8 cellular contexts compared by ENCODE assay signal in genomic region chr3:183636221-183637105, GRCh38. TPM values are rescaled to one million over a fixed set of nuclear protein-coding genes. Genes with fewer than 3 reads are reported as not detected.
DNase-seq lines count a peak whose midpoint lies in the region; ATAC-seq and TF ChIP-seq lines count a peak whose summit lies in the region.

No MANE protein-coding gene starts in this region.

- TF ChIP-seq EP300 in SK-N-SH (IDR thresholded peaks at IDR 0.05; ENCODE audit: borderline replicate concordance in 1 of 2, low read depth in 1 of 2, low read length in 1 of 2) = no peak
- TF ChIP-seq EP300 in suprapubic skin (IDR thresholded peaks at IDR 0.05) = no peak

- peak in 1 of 2 donors; percentile 27 for TF ChIP-seq POLR2A in suprapubic skin (IDR thresholded peaks at IDR 0.05)

- H2AFZ ChIP-seq in SK-N-SH (ENCODE audit: low read depth) = peak overlapping the region; percentile 100

- peak overlapping the region; percentile 95 for H3K4me2 ChIP-seq in SK-N-SH

- H3K79me2 ChIP-seq in SK-N-SH (ENCODE audit: insufficient read depth) = peaks cover 19% of the 10 kb centered on the region

- no peaks in the 10 kb centered on the region for H3K9me3 ChIP-seq in SK-N-SH
- H3K9me3 ChIP-seq in suprapubic skin = no peaks in the 10 kb centered on the region

- TF ChIP-seq CTCF in GM10248 (IDR thresholded peaks at IDR 0.05; ENCODE audit: control extremely low read depth, extremely low read depth, low read depth, missing control alignments) (no peak), SK-N-SH (IDR thresholded peaks at IDR 0.05) (no peak), suprapubic skin (IDR thresholded peaks at IDR 0.05) (no peak)

- peaks cover 3 to 13% of the 10 kb centered on the region in 2 donors for H3K36me3 Mint-ChIP-seq in activated naive CD4-positive, alpha-beta T cell treated with anti-CD3 and anti-CD28 coated beads, Interleukin-2, amount 50 U/mL, for 72 hours

- no peaks in the 10 kb centered on the region for H3F3A ChIP-seq in SK-N-SH (replicated peaks; ENCODE audit: insufficient read depth)

- H3K4me3 ChIP-seq in SK-N-SH (ENCODE audit: low read depth in 2 of 2, low read length in 1 of 2) = peak overlapping the region; percentile 78 to 96
- H3K4me3 ChIP-seq in suprapubic skin = peak overlapping the region; percentile 100

- H3K9me3 Mint-ChIP-seq in activated naive CD4-positive, alpha-beta T cell treated with anti-CD3 and anti-CD28 coated beads, Interleukin-2, amount 50 U/mL, for 72 hours = no peaks in the 10 kb centered on the region

- WGBS in SK-N-SH (ENCODE audit: low lambda C conversion rate) = 3% methylated on average over 12 of the region's 84 CpGs
- WGBS in suprapubic skin = under 1% methylated on average over 58 of the region's 84 CpGs

- H3K27me3 ChIP-seq in SK-N-SH (ENCODE audit: insufficient read depth) (no peaks in the 10 kb centered on the region), suprapubic skin (no peaks in the 10 kb centered on the region)

- no peaks in the 10 kb centered on the region; the same call in 1 of the 2 replicates for H4K20me1 ChIP-seq in SK-N-SH (ENCODE audit: insufficient read depth)

- H3K4me1 ChIP-seq in SK-N-SH (ENCODE audit: control insufficient read depth in 1 of 2, insufficient read depth in 2 of 2, low read depth in 1 of 2, low read length in 1 of 2) (no peaks in the 10 kb centered on the region; a peak in 2 of 4 replicates), suprapubic skin (peaks cover 18% of the 10 kb centered on the region)

- H3K27ac Mint-ChIP-seq in activated naive CD4-positive, alpha-beta T cell treated with anti-CD3 and anti-CD28 coated beads, Interleukin-2, amount 50 U/mL, for 72 hours = peak overlapping the region; percentile 91 to 93

- H3K36me3 ChIP-seq in SK-N-SH (replicated peaks in 1 of 2; ENCODE audit: control insufficient read depth in 1 of 2, insufficient read depth in 2 of 2, low read length in 1 of 2) (no peaks in the 10 kb centered on the region), suprapubic skin (no peaks in the 10 kb centered on the region)

- peak; percentile 12 for TF ChIP-seq RAD21 in SK-N-SH (IDR thresholded peaks at IDR 0.05; ENCODE audit: low read length)

- H3K27ac ChIP-seq in SK-N-SH (ENCODE audit: low read depth in 2 of 2, low read length in 1 of 2) = peak overlapping the region; percentile 76 to 83
- peak overlapping the region; percentile 100 for H3K27ac ChIP-seq in suprapubic skin

- H3K9ac ChIP-seq in SK-N-SH = peak overlapping the region; percentile 88

- H3K9me2 ChIP-seq in SK-N-SH = no peaks in the 10 kb centered on the region

- peak; percentile 90 for DNase-seq in GM10248 (ENCODE audit: extremely low spot score)
- DNase-seq in NCI-H1092 (lab: John Stamatoyannopoulos, UW) = peak; percentile 97
- peak; percentile 92 for DNase-seq in SK-N-SH
- DNase-seq in activated naive CD4-positive, alpha-beta T cell treated with anti-CD3 and anti-CD28 coated beads, Interleukin-2, amount 50 U/mL, for 72 hours (ENCODE audit: low spot score in 2 of 2) = peak; percentile 88 to 93
- peak; percentile 57 for DNase-seq in glomerular endothelial cell (ENCODE audit: extremely low read depth, low read depth, low spot score)
- DNase-seq in nucleus accumbens (lab: John Stamatoyannopoulos, UW) = peak; percentile 63 to 97 (median 93)
- DNase-seq in suprapubic skin (ENCODE audit: low spot score in 2 of 2) = peak; percentile 94 to 97

- CTCF ChIA-PET in GM10248 (lab: Yijun Ruan, JAX) = interaction anchor here (0.7 to 1.8 kb wide), 4 partner anchors 9 to 160 kb away, joined by 3 to 5 read pairs (median 4); no protein-coding TSS in a partner anchor
- CTCF ChIA-PET in SK-N-SH (lab: Yijun Ruan, JAX) = interaction anchor here (0.9 to 1.6 kb wide), 4 partner anchors 61 to 157 kb away, joined by 3 to 5 read pairs (median 3); partner anchors contain the start of gene YEATS2

- POLR2A ChIA-PET in GM10248 (lab: Yijun Ruan, JAX) (interaction anchor here (0.9 kb wide), 1 partner anchor 56 kb away, joined by 3 read pairs; no protein-coding TSS in a partner anchor), SK-N-SH (lab: Yijun Ruan, JAX) (interaction anchor here (1.0 to 2.9 kb wide), 6 partner anchors 18 to 209 kb away, joined by 3 to 20 read pairs (median 4); partner anchors contain the start of gene YEATS2)

- ATAC-seq in HG02610 (IDR thresholded peaks at IDR 0.05; ENCODE audit: unreplicated experiment) = peak; percentile 92
- peak; percentile 80 to 86 for ATAC-seq in activated naive CD4-positive, alpha-beta T cell treated with anti-CD3 and anti-CD28 coated beads, Interleukin-2, amount 50 U/mL, for 72 hours

TF ChIP-seq in SK-N-SH, 30 proteins besides CTCF, POLR2A, EP300 and RAD21 (continues in another document):
- TF ChIP-seq POLR2AphosphoS5 (IDR thresholded peaks at IDR 0.05; ENCODE audit: low read depth, low read length) (0 out of 2 replicates have a peak, but pooled peaks have one; percentile 14), USF1 (IDR thresholded peaks at IDR 0.05; ENCODE audit: borderline replicate concordance, low read depth) (peak; percentile 82), RXRA (IDR thresholded peaks at IDR 0.05; ENCODE audit: borderline replicate concordance, low read depth) (0 out of 2 replicates have a peak, but pooled peaks have one; percentile 45), PBX3 (IDR thresholded peaks at IDR 0.05) (peak; percentile 20; the same call in 1 of the 2 replicates), TEAD4 (IDR thresholded peaks at IDR 0.05; ENCODE audit: borderline replicate concordance, insufficient read depth) (no peak), IRF3 (IDR thresholded peaks at IDR 0.05; ENCODE audit: low read depth, low read length) (no peak), REST (IDR thresholded peaks at IDR 0.05; ENCODE audit: low read depth, low read length) (no peak), CHD2 (IDR thresholded peaks at IDR 0.05; ENCODE audit: low read length, partially characterized antibody) (peak; percentile 38), TAF1 (IDR thresholded peaks at IDR 0.05; ENCODE audit: borderline replicate concordance, low read depth, low read length) (peak; percentile 13; the same call in 1 of the 2 replicates), FOXJ3 (CRISPR knock-in tag; IDR thresholded peaks at IDR 0.05) (no peak), MXI1 (IDR thresholded peaks at IDR 0.05; ENCODE audit: low read depth, low read length) (peak; percentile 64; the same call in 1 of the 2 replicates), YY1 (IDR thresholded peaks at IDR 0.05; ENCODE audit: low read depth) (0 out of 2 replicates have a peak, but pooled peaks have one; percentile 2)

RNA-seq across cellular contexts. Expression of gene KLHL24, which starts 1.0 kb away (rescaled TPM):
- polyA plus RNA-seq in SK-N-SH (2012; rRNA removed) = 5.7 and 8.0 TPM in 2 replicates
- 6.1 and 7.3 TPM in 2 replicates for polyA plus RNA-seq in SK-N-SH (2012; cell fraction: cytosol; rRNA removed)
- 8.2 and 11.2 TPM in 2 replicates for polyA plus RNA-seq in SK-N-SH (2012; cell fraction: nucleus; rRNA removed)
- total RNA-seq in activated naive CD4-positive, alpha-beta T cell treated with anti-CD3 and anti-CD28 coated beads, Interleukin-2, amount 50 U/mL, for 72 hours = 10 to 100 TPM; 10.7 to 75.1 TPM
- total RNA-seq in glomerular endothelial cell = 53.6 and 78.8 TPM in 2 replicates
- 100 to 1,000 TPM in 1 of 4 donors, 10 to 100 TPM in 3; 46.5 to 102 (median 58.8) TPM for total RNA-seq in suprapubic skin

Comparison
In these comparisons a context has a peak if more than half of its experiments do, and no peak if none do; other contexts are left out.
1. Peak in every context shown above with its lines: DNase-seq, ATAC-seq, H3K4me3 ChIP-seq and H3K27ac ChIP-seq.